ENCODE assay signal across 1 cellular context in the genomic region with DNA sequence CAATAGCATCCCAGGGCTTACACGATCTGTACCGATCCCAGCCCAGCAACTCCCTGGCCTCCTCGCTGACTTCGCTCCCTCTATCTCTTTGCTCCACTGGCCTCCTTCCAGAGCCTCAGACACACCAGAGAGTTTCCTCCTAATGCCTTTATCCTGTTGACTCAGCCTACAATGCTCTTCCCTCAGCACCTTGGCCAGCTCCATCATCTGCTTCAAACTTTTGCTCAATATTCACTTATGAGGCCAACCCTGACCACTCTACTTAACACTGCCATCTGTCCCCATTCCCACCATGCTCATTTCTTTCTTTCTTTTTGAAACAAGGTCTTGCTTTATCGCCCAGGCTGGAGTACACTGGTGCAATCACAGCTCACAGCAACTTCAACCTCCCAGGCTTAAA.
TF ChIP-seq lines count a peak whose summit lies in the region.

No MANE protein-coding gene starts in this region.

TF ChIP-seq in HCT116, 20 proteins besides CTCF, POLR2A, EP300 and RAD21:
- TF ChIP-seq, protein P1, sequence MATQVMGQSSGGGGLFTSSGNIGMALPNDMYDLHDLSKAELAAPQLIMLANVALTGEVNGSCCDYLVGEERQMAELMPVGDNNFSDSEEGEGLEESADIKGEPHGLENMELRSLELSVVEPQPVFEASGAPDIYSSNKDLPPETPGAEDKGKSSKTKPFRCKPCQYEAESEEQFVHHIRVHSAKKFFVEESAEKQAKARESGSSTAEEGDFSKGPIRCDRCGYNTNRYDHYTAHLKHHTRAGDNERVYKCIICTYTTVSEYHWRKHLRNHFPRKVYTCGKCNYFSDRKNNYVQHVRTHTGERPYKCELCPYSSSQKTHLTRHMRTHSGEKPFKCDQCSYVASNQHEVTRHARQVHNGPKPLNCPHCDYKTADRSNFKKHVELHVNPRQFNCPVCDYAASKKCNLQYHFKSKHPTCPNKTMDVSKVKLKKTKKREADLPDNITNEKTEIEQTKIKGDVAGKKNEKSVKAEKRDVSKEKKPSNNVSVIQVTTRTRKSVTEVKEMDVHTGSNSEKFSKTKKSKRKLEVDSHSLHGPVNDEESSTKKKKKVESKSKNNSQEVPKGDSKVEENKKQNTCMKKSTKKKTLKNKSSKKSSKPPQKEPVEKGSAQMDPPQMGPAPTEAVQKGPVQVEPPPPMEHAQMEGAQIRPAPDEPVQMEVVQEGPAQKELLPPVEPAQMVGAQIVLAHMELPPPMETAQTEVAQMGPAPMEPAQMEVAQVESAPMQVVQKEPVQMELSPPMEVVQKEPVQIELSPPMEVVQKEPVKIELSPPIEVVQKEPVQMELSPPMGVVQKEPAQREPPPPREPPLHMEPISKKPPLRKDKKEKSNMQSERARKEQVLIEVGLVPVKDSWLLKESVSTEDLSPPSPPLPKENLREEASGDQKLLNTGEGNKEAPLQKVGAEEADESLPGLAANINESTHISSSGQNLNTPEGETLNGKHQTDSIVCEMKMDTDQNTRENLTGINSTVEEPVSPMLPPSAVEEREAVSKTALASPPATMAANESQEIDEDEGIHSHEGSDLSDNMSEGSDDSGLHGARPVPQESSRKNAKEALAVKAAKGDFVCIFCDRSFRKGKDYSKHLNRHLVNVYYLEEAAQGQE (IDR thresholded peaks at IDR 0.05; ENCODE audit: low read depth), result peak; percentile 22
